1 cellular context compared by ENCODE assay signal in the genomic region with DNA sequence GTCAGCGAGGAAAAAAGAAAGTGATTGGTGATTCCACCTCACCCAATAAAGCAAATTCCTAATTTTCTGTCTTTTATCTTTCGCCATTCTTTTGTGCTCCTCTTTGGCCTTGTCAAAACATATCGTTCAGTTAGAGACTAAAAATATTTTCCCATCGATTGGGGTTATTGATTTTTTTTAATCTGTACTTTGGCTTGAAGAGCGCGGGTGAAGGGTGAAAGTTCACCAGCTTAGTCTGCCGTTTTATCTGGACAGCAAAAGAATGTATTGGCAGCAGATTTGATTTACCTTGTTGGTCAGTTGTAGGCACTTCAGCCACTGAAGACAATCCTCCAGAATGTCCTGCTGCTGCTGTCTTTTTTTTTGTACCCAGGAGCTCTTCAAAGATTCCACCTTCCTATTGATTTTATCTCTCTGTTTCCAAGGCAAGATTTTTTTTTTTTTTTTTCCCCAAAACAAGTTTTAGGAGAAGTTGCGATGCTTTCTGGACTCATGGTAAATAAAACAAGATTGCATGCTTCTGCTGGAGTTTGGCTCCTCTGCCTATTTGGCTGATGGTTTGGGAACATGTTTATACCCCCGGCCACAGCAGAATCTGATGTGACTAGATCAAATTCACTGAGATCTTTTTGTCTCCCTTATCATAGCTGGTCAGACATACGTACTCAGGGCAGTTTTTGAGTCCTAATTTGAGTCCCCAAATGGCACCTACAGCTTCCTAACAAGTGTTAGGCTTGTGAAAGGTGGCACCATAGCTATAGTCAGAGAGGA.
TF ChIP-seq lines count a peak whose summit lies in the region.

No MANE protein-coding gene starts in this region.

TF ChIP-seq in WTC11, 78 proteins besides CTCF, POLR2A, EP300 and RAD21 (continued from another document):
- TF ChIP-seq, protein P1, sequence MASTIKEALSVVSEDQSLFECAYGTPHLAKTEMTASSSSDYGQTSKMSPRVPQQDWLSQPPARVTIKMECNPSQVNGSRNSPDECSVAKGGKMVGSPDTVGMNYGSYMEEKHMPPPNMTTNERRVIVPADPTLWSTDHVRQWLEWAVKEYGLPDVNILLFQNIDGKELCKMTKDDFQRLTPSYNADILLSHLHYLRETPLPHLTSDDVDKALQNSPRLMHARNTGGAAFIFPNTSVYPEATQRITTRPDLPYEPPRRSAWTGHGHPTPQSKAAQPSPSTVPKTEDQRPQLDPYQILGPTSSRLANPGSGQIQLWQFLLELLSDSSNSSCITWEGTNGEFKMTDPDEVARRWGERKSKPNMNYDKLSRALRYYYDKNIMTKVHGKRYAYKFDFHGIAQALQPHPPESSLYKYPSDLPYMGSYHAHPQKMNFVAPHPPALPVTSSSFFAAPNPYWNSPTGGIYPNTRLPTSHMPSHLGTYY (CRISPR knock-in tag; IDR thresholded peaks at IDR 0.05) = no peak
- no peak for TF ChIP-seq NFE2L1 (CRISPR knock-in tag; IDR thresholded peaks at IDR 0.05)
- no peak for TF ChIP-seq SMAD4 (CRISPR knock-in tag; IDR thresholded peaks at IDR 0.05)
- TF ChIP-seq, protein P2, sequence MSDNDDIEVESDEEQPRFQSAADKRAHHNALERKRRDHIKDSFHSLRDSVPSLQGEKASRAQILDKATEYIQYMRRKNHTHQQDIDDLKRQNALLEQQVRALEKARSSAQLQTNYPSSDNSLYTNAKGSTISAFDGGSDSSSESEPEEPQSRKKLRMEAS (CRISPR knock-in tag; IDR thresholded peaks at IDR 0.05) = no peak
- TF ChIP-seq GTF2I (CRISPR knock-in tag; conservative IDR thresholded peaks at IDR 0.05) = no peak
- TF ChIP-seq RORB (CRISPR knock-in tag; IDR thresholded peaks at IDR 0.05) = no peak
- no peak for TF ChIP-seq ZNF232 (CRISPR knock-in tag; IDR thresholded peaks at IDR 0.05)
- no peak for TF ChIP-seq SP1 (CRISPR knock-in tag; conservative IDR thresholded peaks at IDR 0.05)
- TF ChIP-seq, protein P3, sequence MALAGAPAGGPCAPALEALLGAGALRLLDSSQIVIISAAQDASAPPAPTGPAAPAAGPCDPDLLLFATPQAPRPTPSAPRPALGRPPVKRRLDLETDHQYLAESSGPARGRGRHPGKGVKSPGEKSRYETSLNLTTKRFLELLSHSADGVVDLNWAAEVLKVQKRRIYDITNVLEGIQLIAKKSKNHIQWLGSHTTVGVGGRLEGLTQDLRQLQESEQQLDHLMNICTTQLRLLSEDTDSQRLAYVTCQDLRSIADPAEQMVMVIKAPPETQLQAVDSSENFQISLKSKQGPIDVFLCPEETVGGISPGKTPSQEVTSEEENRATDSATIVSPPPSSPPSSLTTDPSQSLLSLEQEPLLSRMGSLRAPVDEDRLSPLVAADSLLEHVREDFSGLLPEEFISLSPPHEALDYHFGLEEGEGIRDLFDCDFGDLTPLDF (CRISPR knock-in tag; IDR thresholded peaks at IDR 0.05) = no peak
- TF ChIP-seq, protein P4, sequence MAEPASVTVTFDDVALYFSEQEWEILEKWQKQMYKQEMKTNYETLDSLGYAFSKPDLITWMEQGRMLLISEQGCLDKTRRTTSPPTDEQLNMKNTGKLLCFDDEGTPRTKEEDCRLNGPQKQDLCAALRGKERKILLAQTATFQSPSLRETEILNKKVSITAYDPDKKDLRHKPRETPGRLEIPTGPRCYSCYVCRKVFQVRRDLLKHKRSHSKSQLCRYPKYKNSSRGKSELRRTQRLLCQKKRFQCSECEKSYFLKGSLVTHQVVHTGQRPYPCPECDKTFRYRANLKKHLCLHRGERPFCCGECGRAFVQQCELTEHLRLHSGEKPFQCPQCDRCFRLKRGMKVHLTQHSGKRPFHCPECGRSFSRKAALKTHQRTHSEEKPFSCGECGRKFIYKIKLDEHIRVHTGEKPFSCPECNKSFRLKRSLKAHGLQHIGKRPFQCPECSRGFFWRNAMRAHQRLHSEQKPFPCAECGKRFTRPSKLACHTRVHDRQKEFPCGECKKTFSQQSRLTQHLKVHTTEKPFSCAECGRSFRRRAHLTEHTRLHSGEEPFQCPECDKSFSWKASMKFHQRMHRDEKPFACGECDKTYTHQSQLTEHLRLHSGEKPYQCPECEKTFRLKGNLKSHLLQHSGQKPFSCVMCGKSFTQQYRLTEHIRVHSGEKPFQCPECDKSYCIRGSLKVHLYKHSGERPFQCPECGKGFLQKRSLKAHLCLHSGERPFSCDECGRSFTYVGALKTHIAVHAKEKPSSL (CRISPR knock-in tag; conservative IDR thresholded peaks at IDR 0.05) = no peak
